15 cellular contexts compared by ENCODE assay signal in genomic region chr2:6471419-6471818, GRCh38.
DNase-seq lines count a peak whose midpoint lies in the region; TF ChIP-seq lines count a peak whose summit lies in the region.
"Had no signal": no experiment of that assay in that cellular context is flagged by ENCODE, and none has a peak within 500 bp of the region (broad histone marks: within the 10 kb centered on the region; RNA-seq: fewer than 3 reads in every experiment).

No MANE protein-coding gene starts in this region.

- H3K14ac ChIP-seq in neuronal stem cell (ENCODE audit: low read length), result no peak overlapping the region

- H3K4ac ChIP-seq in neuronal stem cell (ENCODE audit: low read length), result no peak overlapping the region

- H3K4me2 ChIP-seq in SU-DHL-6 (ENCODE audit: low read depth, low read length, poor library complexity, severe bottlenecking), result no peak overlapping the region
- H3K4me2 ChIP-seq in neuronal stem cell (ENCODE audit: insufficient read depth, low read length, poor library complexity, severe bottlenecking), result no peak overlapping the region
- H3K4me2 ChIP-seq: BLaER1 had no signal

- H3K4me3 Mint-ChIP-seq in activated CD4-positive, alpha-beta T cell treated with anti-CD3 and anti-CD28 coated beads, Interleukin-2, amount 10 ng/mL, durations not matched to agents 24 days and 14 days, result no peak overlapping the region
- H3K4me3 Mint-ChIP-seq: CD14-positive monocyte; CD4-positive, alpha-beta memory T cell; H9 had no signal

- no peak overlapping the region for H2BK120ac ChIP-seq in neuronal stem cell (ENCODE audit: low read depth, low read length)

- no peak overlapping the region for H2AK5ac ChIP-seq in neuronal stem cell (ENCODE audit: low read depth, low read length)

- H3F3A ChIP-seq in SU-DHL-6 (ENCODE audit: insufficient read depth), result no peaks in the 10 kb centered on the region

- no peak for TF ChIP-seq EP300 in ovary (IDR thresholded peaks at IDR 0.05)

- H3K79me2 ChIP-seq in SU-DHL-6 (ENCODE audit: insufficient read depth, low read length), result no peaks in the 10 kb centered on the region

- no peak overlapping the region for H2BK15ac ChIP-seq in neuronal stem cell (ENCODE audit: low read length)

- no peak overlapping the region for H2BK5ac ChIP-seq in neuronal stem cell (ENCODE audit: low read length)

- no peak overlapping the region for H3K23ac ChIP-seq in neuronal stem cell (ENCODE audit: low read depth, low read length, poor library complexity)

- H3K27ac Mint-ChIP-seq in activated CD4-positive, alpha-beta T cell treated with anti-CD3 and anti-CD28 coated beads, Interleukin-2, amount 10 ng/mL, durations not matched to agents 24 days and 14 days, result no peak overlapping the region
- H3K27ac Mint-ChIP-seq: CD4-positive, alpha-beta memory T cell; H9 had no signal

- H3K9ac ChIP-seq in SU-DHL-6 (ENCODE audit: low read length), result no peak overlapping the region
- H3K9ac ChIP-seq in neuronal stem cell (ENCODE audit: low read depth, low read length, poor library complexity), result no peak overlapping the region
- H3K9ac ChIP-seq: BLaER1 had no signal

- H3K9me2 ChIP-seq in SU-DHL-6 (replicated peaks; ENCODE audit: insufficient read depth, low read length), result no peaks in the 10 kb centered on the region

- H3K18ac ChIP-seq in neuronal stem cell (ENCODE audit: low read length), result no peak overlapping the region

- H3K9me3 ChIP-seq in SU-DHL-6 (ENCODE audit: insufficient read depth, low read length) (peaks cover 12% of the 10 kb centered on the region; the same call in 1 of the 2 replicates), neuronal stem cell (replicated peaks in 1 of 2; ENCODE audit: control insufficient read depth in 2 of 2, insufficient read depth in 1 of 2, low read depth in 1 of 2, low read length in 2 of 2) (peaks cover 0 to 12% of the 10 kb centered on the region in 2 donors), ovary (no peaks in the 10 kb centered on the region)

- no CpG with 5 or more reads among the region's 4 CpGs for WGBS in neuronal stem cell (ENCODE audit: extremely low coverage in 2 of 2, insufficient read length in 2 of 2, insufficient replicate concordance in 1 of 2), 2 donors
- 87 to 93% (median 89%) methylated on average over 4 of the region's 4 CpGs for WGBS in ovary, 3 donors

- no peaks in the 10 kb centered on the region for H3K4me1 Mint-ChIP-seq in activated CD4-positive, alpha-beta T cell treated with anti-CD3 and anti-CD28 coated beads, Interleukin-2, amount 10 ng/mL, durations not matched to agents 24 days and 14 days
- H3K4me1 Mint-ChIP-seq: CD14-positive monocyte; CD4-positive, alpha-beta memory T cell had no signal

- no peaks in the 10 kb centered on the region for H3K9me3 Mint-ChIP-seq in activated CD4-positive, alpha-beta T cell treated with anti-CD3 and anti-CD28 coated beads, Interleukin-2, amount 10 ng/mL, durations not matched to agents 24 days and 14 days

- H3K4me1 ChIP-seq in neuronal stem cell (ENCODE audit: control insufficient read depth in 2 of 2, insufficient read depth in 1 of 2, low read depth in 1 of 2, low read length in 2 of 2), result peaks cover 3 to 7% of the 10 kb centered on the region in 2 donors
- no peaks in the 10 kb centered on the region for H3K4me1 ChIP-seq in ovary (ENCODE audit: insufficient read depth)
- H3K4me1 ChIP-seq: BLaER1 had no signal

- no peak overlapping the region for H2BK12ac ChIP-seq in neuronal stem cell (ENCODE audit: low read length)

- H3K4me3 ChIP-seq in SU-DHL-6 (ENCODE audit: insufficient read depth, low read length, poor library complexity, severe bottlenecking) (no peak overlapping the region), neuronal stem cell (ENCODE audit: low read length in 2 of 2) (no peak overlapping the region), ovary (no peak overlapping the region)
- H3K4me3 ChIP-seq: BLaER1 had no signal

- peaks cover 2% of the 10 kb centered on the region for H3K27me3 Mint-ChIP-seq in activated CD4-positive, alpha-beta T cell treated with anti-CD3 and anti-CD28 coated beads, Interleukin-2, amount 10 ng/mL, durations not matched to agents 24 days and 14 days

- H4K91ac ChIP-seq in neuronal stem cell (ENCODE audit: low read depth, low read length, poor library complexity), result no peak overlapping the region

- H3K36me3 ChIP-seq in SU-DHL-6 (ENCODE audit: low read length), result peaks cover 5% of the 10 kb centered on the region; the same call in 1 of the 2 replicates
- H3K36me3 ChIP-seq in neuronal stem cell (replicated peaks in 1 of 2; ENCODE audit: control insufficient read depth in 2 of 2, insufficient read depth in 2 of 2, low read length in 2 of 2), result no peaks in the 10 kb centered on the region
- no peaks in the 10 kb centered on the region for H3K36me3 ChIP-seq in ovary
- H3K36me3 ChIP-seq: BLaER1 had no signal

- peak; percentile 19 for DNase-seq in activated CD4-positive, alpha-beta T cell treated with anti-CD3 and anti-CD28 coated beads, Interleukin-2, amount 10 ng/mL, durations not matched to agents 24 days and 14 days
- no peak for DNase-seq in activated CD4-positive, alpha-beta T cell treated with anti-CD3 and anti-CD28 coated beads, Interleukin-2, amount 50 U/mL, for 1 hour
- no peak for DNase-seq in neuronal stem cell (ENCODE audit: low spot score)
- no peak for DNase-seq in GM10266 (ENCODE audit: extremely low spot score)
- DNase-seq in retina, result no peak
- DNase-seq in ovary, result no peak
- DNase-seq: 8988T; CD4-positive, alpha-beta memory T cell; DMS153; DMS79; GDM1; H9 had no signal

- no peak for TF ChIP-seq POLR2A in ovary (IDR thresholded peaks at IDR 0.05)

- no peaks in the 10 kb centered on the region for H3K79me1 ChIP-seq in neuronal stem cell (ENCODE audit: low read depth, low read length)

- H4K8ac ChIP-seq in neuronal stem cell (ENCODE audit: low read depth, low read length), result no peak overlapping the region

- TF ChIP-seq CTCF in SU-DHL-6 (IDR thresholded peaks at IDR 0.05; ENCODE audit: insufficient read depth, low read length, poor library complexity, severe bottlenecking) (no peak), GM10266 (IDR thresholded peaks at IDR 0.05; ENCODE audit: control insufficient read depth, insufficient read depth, low read depth, missing control alignments) (no peak), ovary (IDR thresholded peaks at IDR 0.05) (no peak)

- no peaks in the 10 kb centered on the region for H4K20me1 ChIP-seq in SU-DHL-6 (ENCODE audit: low read depth, low read length)
- H4K20me1 ChIP-seq: BLaER1 had no signal

- H3K27me3 ChIP-seq in SU-DHL-6 (ENCODE audit: low read length) (no peaks in the 10 kb centered on the region), neuronal stem cell (ENCODE audit: control insufficient read depth in 3 of 3, insufficient read depth in 3 of 3, low read depth in 1 of 3, low read length in 3 of 3) (no peaks in the 10 kb centered on the region), ovary (no peaks in the 10 kb centered on the region)
- H3K27me3 ChIP-seq: BLaER1 had no signal

- no peaks in the 10 kb centered on the region for H3K36me3 Mint-ChIP-seq in activated CD4-positive, alpha-beta T cell treated with anti-CD3 and anti-CD28 coated beads, Interleukin-2, amount 10 ng/mL, durations not matched to agents 24 days and 14 days (ENCODE audit: low read depth)
- H3K36me3 Mint-ChIP-seq: CD14-positive monocyte; CD4-positive, alpha-beta memory T cell had no signal

- intact Hi-C loops in activated CD4-positive, alpha-beta T cell treated with anti-CD3 and anti-CD28 coated beads, Interleukin-2, amount 10 ng/mL, durations not matched to agents 24 days and 14 days (cut with micrococcal nuclease), result no loop called here
- intact Hi-C loops in ovary (cut with DNase I), result no loop called here

- H2AFZ ChIP-seq in SU-DHL-6 (ENCODE audit: low read depth, low read length, severe bottlenecking) (peak overlapping the region; percentile 21), neuronal stem cell (ENCODE audit: low read length) (peak overlapping the region; percentile 20)

- H3K27ac ChIP-seq in SU-DHL-6 (ENCODE audit: low read depth, low read length), result no peak overlapping the region
- H3K27ac ChIP-seq in neuronal stem cell (replicated peaks; ENCODE audit: low read length), result no peak overlapping the region
- no peak overlapping the region for H3K27ac ChIP-seq in ovary
- H3K27ac ChIP-seq: BLaER1 had no signal
